In genomic region chr7:1745018-1745532, GRCh38 we compare ENCODE assay signal across 30 cellular contexts.
"Had no signal": no experiment of that assay in that cellular context is flagged by ENCODE, and none has a peak within 500 bp of the region (broad histone marks: within the 10 kb centered on the region; RNA-seq: fewer than 3 reads in every experiment).

No MANE protein-coding gene starts in this region.

- H3K36me3 ChIP-seq: adrenal gland, ascending aorta, breast epithelium, colonic mucosa, esophagus squamous epithelium, gastroesophageal sphincter had no signal

- H3K4me3 Mint-ChIP-seq: activated CD4-positive, alpha-beta memory T cell treated with anti-CD3 and anti-CD28 coated beads, Interleukin-2, amount 10 ng/mL, durations not matched to agents 7 days and 5 days; activated CD4-positive, alpha-beta T cell treated with anti-CD3 and anti-CD28 coated beads for 36 hours; activated CD4-positive, alpha-beta T cell treated with anti-CD3 and anti-CD28 coated beads, Interleukin-2, amount 10 ng/mL, durations not matched to agents 7 days and 5 days; activated naive CD4-positive, alpha-beta T cell treated with anti-CD3 and anti-CD28 coated beads, Interleukin-2, amount 50 U/mL, for 24 hours; activated naive CD8-positive, alpha-beta T cell treated with anti-CD3 and anti-CD28 coated beads for 36 hours; activated naive CD8-positive, alpha-beta T cell treated with anti-CD3 and anti-CD28 coated beads, Interleukin-2, amount 50 U/mL, for 24 hours; activated T-cell treated with anti-CD3 and anti-CD28 coated beads, Interleukin-2, amount 50 U/mL, for 24 hours; activated T-cell treated with anti-CD3 and anti-CD28 coated beads, Interleukin-2, amount 50 U/mL, for 72 hours; brain had no signal

- H3K27ac ChIP-seq: adrenal gland, ascending aorta, breast epithelium, cardiac muscle cell, colonic mucosa, epithelial cell of prostate, esophagus squamous epithelium, gastroesophageal sphincter, heart right ventricle had no signal

- DNase-seq: activated CD4-positive, alpha-beta memory T cell treated with anti-CD3 and anti-CD28 coated beads, Interleukin-2, amount 10 ng/mL, durations not matched to agents 7 days and 5 days; activated CD4-positive, alpha-beta T cell treated with anti-CD3 and anti-CD28 coated beads for 36 hours; activated CD4-positive, alpha-beta T cell treated with anti-CD3 and anti-CD28 coated beads, Interleukin-2, amount 10 ng/mL, durations not matched to agents 7 days and 5 days; activated CD4-positive, alpha-beta T cell treated with anti-CD3 and anti-CD28 coated beads, Interleukin-2, amount 50 U/mL, for 4 hours; activated CD4-positive, CD25-positive, alpha-beta regulatory T cell; activated CD4-positive, CD25-positive, alpha-beta regulatory T cell treated with anti-CD3 and anti-CD28 coated beads, Interleukin-2, amount 50 U/mL, for 72 hours; activated CD8-positive, alpha-beta memory T cell treated with anti-CD3 and anti-CD28 coated beads, Interleukin-2, amount 50 U/mL, for 48 hours; activated gamma-delta T cell; activated naive CD4-positive, alpha-beta T cell; activated naive CD8-positive, alpha-beta T cell treated with anti-CD3 and anti-CD28 coated beads for 36 hours; activated naive CD8-positive, alpha-beta T cell treated with anti-CD3 and anti-CD28 coated beads, Interleukin-2, amount 50 U/mL, for 24 hours; activated T-cell treated with anti-CD3 and anti-CD28 coated beads for 4 hours; activated T-cell treated with anti-CD3 and anti-CD28 coated beads, Interleukin-2, amount 50 U/mL, for 24 hours; activated T-cell treated with anti-CD3 and anti-CD28 coated beads, Interleukin-2, amount 50 U/mL, for 72 hours; adrenal gland; central memory CD4-positive, alpha-beta T cell; cerebellar nuclear complex; colonic mucosa; effector CD8-positive, alpha-beta T cell; esophagus squamous epithelium; foreskin melanocyte; heart right ventricle; T-helper 2 cell had no signal

- ATAC-seq: activated CD4-positive, alpha-beta T cell treated with anti-CD3 and anti-CD28 coated beads for 36 hours; activated naive CD8-positive, alpha-beta T cell treated with anti-CD3 and anti-CD28 coated beads, Interleukin-2, amount 50 U/mL, for 24 hours; activated T-cell treated with anti-CD3 and anti-CD28 coated beads, Interleukin-2, amount 50 U/mL, for 72 hours; gastroesophageal sphincter; heart right ventricle had no signal

- H3K9me3 Mint-ChIP-seq: activated CD4-positive, alpha-beta memory T cell treated with anti-CD3 and anti-CD28 coated beads, Interleukin-2, amount 10 ng/mL, durations not matched to agents 7 days and 5 days; activated CD4-positive, alpha-beta T cell treated with anti-CD3 and anti-CD28 coated beads, Interleukin-2, amount 10 ng/mL, durations not matched to agents 7 days and 5 days; activated naive CD4-positive, alpha-beta T cell treated with anti-CD3 and anti-CD28 coated beads, Interleukin-2, amount 50 U/mL, for 24 hours; activated naive CD8-positive, alpha-beta T cell treated with anti-CD3 and anti-CD28 coated beads for 36 hours; activated naive CD8-positive, alpha-beta T cell treated with anti-CD3 and anti-CD28 coated beads, Interleukin-2, amount 50 U/mL, for 24 hours; activated T-cell treated with anti-CD3 and anti-CD28 coated beads, Interleukin-2, amount 50 U/mL, for 24 hours; activated T-cell treated with anti-CD3 and anti-CD28 coated beads, Interleukin-2, amount 50 U/mL, for 72 hours; brain had no signal

- H3K27me3 Mint-ChIP-seq: activated CD4-positive, alpha-beta T cell treated with anti-CD3 and anti-CD28 coated beads, Interleukin-2, amount 10 ng/mL, durations not matched to agents 7 days and 5 days; activated naive CD4-positive, alpha-beta T cell treated with anti-CD3 and anti-CD28 coated beads, Interleukin-2, amount 50 U/mL, for 24 hours; activated naive CD8-positive, alpha-beta T cell treated with anti-CD3 and anti-CD28 coated beads for 36 hours; brain had no signal

- H3K27me3 ChIP-seq: ascending aorta, cardiac muscle cell had no signal

- H3K4me3 ChIP-seq: adrenal gland, ascending aorta, breast epithelium, cardiac muscle cell, colonic mucosa, esophagus squamous epithelium, gastroesophageal sphincter, heart right ventricle had no signal

- H3K9me3 ChIP-seq: adrenal gland, ascending aorta, breast epithelium, colonic mucosa, esophagus squamous epithelium, gastroesophageal sphincter, heart right ventricle had no signal

- H3K27ac Mint-ChIP-seq: activated CD4-positive, alpha-beta memory T cell treated with anti-CD3 and anti-CD28 coated beads, Interleukin-2, amount 10 ng/mL, durations not matched to agents 7 days and 5 days; activated CD4-positive, alpha-beta T cell treated with anti-CD3 and anti-CD28 coated beads for 36 hours; activated CD4-positive, alpha-beta T cell treated with anti-CD3 and anti-CD28 coated beads, Interleukin-2, amount 10 ng/mL, durations not matched to agents 7 days and 5 days; activated naive CD4-positive, alpha-beta T cell treated with anti-CD3 and anti-CD28 coated beads, Interleukin-2, amount 50 U/mL, for 24 hours; activated naive CD8-positive, alpha-beta T cell treated with anti-CD3 and anti-CD28 coated beads for 36 hours; activated naive CD8-positive, alpha-beta T cell treated with anti-CD3 and anti-CD28 coated beads, Interleukin-2, amount 50 U/mL, for 24 hours; activated T-cell treated with anti-CD3 and anti-CD28 coated beads, Interleukin-2, amount 50 U/mL, for 24 hours; activated T-cell treated with anti-CD3 and anti-CD28 coated beads, Interleukin-2, amount 50 U/mL, for 72 hours; brain had no signal

- H3K36me3 Mint-ChIP-seq: activated naive CD4-positive, alpha-beta T cell treated with anti-CD3 and anti-CD28 coated beads, Interleukin-2, amount 50 U/mL, for 24 hours; activated naive CD8-positive, alpha-beta T cell treated with anti-CD3 and anti-CD28 coated beads for 36 hours had no signal

- H3K4me1 ChIP-seq: ascending aorta, breast epithelium had no signal
